10 cellular contexts compared by ENCODE assay signal in the genomic region with DNA sequence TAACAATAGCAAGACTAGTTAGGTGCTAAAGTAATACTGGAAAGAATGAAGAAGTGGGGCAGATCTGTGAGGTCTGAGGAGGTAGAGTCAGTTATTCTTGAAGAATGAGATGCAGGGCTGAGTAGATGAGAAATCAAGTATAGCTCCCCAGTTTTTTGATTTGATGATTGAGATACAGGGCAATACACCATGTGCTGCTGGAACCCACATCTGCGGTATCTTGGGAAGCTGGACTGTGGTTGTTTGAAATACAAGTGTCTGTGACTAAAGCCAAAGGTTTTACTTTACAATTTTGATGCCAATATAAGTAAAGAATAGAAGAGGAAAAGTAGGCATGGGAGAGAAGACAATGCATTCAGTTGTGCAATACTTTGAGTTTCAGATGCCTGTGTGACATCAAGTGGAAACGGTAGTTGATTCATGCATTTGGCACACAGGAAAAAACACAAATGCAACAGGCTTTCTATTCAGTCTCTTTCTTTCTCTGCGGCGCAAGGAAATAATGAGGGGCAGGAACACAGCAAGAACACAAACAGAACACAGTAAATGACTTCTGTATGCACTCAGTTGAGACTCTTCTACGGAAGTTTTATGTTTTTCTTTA.
A peak's percentile ranks its signal among the peaks of the same experiment; 100 is the strongest.
DNase-seq lines count a peak whose midpoint lies in the region; ATAC-seq, FAIRE-seq and TF ChIP-seq lines count a peak whose summit lies in the region.
"Had no signal": no experiment of that assay in that cellular context is flagged by ENCODE, and none has a peak within 500 bp of the region (broad histone marks: within the 10 kb centered on the region; RNA-seq: fewer than 3 reads in every experiment).

No MANE protein-coding gene starts in this region.

- H3K4me1 ChIP-seq in HUES64 (ENCODE audit: insufficient read depth, low read length) (peaks cover 16% of the 10 kb centered on the region), right lobe of liver (peaks cover 0 to 7% (median 0%) of the 10 kb centered on the region in 4 donors), kidney (ENCODE audit: control insufficient read depth in 1 of 2, insufficient read depth in 1 of 2, low read depth in 1 of 2, low read length in 2 of 2) (no peaks in the 10 kb centered on the region)

- TF ChIP-seq CTCF in AG10803 (conservative IDR thresholded peaks at IDR 0.05; ENCODE audit: low read length) (no peak), right lobe of liver (IDR thresholded peaks at IDR 0.05) (no peak), kidney (IDR thresholded peaks at IDR 0.05; ENCODE audit: borderline replicate concordance, extremely low read depth, insufficient read depth) (no peak)

- peaks cover 16% of the 10 kb centered on the region for H3K9me3 ChIP-seq in HUES64 (ENCODE audit: insufficient read depth, low read depth, low read length)
- H3K9me3 ChIP-seq in right lobe of liver: peaks cover 0 to 14% (median 0%) of the 10 kb centered on the region in 4 donors
- H3K9me3 ChIP-seq in kidney (ENCODE audit: control insufficient read depth in 1 of 2, low read length in 2 of 2): peaks cover 0 to 19% of the 10 kb centered on the region in 2 donors

- intact Hi-C loops in right lobe of liver (cut with DNase I) (no loop called here), kidney (cut with DNase I) (no loop called here)

- ATAC-seq in right lobe of liver (peak; percentile 53 to 84 (median 66)), HG02571 (IDR thresholded peaks at IDR 0.05; ENCODE audit: unreplicated experiment) (no peak), GM19395 (IDR thresholded peaks at IDR 0.05; ENCODE audit: unreplicated experiment) (no peak)
- ATAC-seq: activated T-cell treated with anti-CD3 and anti-CD28 coated beads, Interleukin-2, amount 50 U/mL, for 4 hours had no signal

- no peak for FAIRE-seq in kidney (lab: Jason Lieb, UNC)

- H3K4me3 ChIP-seq in AG10803 (ENCODE audit: low read length) (no peak overlapping the region), HUES64 (ENCODE audit: low read length) (no peak overlapping the region), right lobe of liver (no peak overlapping the region), kidney (ENCODE audit: low read length in 2 of 2) (no peak overlapping the region)

- WGBS in HUES64: 96% methylated on average over 4 of the region's 5 CpGs
- WGBS in right lobe of liver (ENCODE audit: insufficient coverage, low coverage, low lambda C conversion rate, missing lambda C conversion rate): 48% methylated on average over 4 of the region's 5 CpGs

- H3K9ac ChIP-seq in HUES64 (ENCODE audit: low read depth, low read length): no peak overlapping the region
- no peak overlapping the region for H3K9ac ChIP-seq in kidney (ENCODE audit: low read length in 2 of 2)

- 0 out of 2 replicates have a peak overlapping the region, but pooled peaks have one; percentile 26 for H3K27ac ChIP-seq in HUES64 (ENCODE audit: low read depth, low read length)
- H3K27ac ChIP-seq in right lobe of liver: peak overlapping the region in 2 of 3 donors; percentile 16 to 19
- no peak overlapping the region for H3K27ac ChIP-seq in kidney (ENCODE audit: low read depth in 2 of 2, low read length in 2 of 2)

- no peak for TF ChIP-seq POLR2A in right lobe of liver (IDR thresholded peaks at IDR 0.05)

- no peaks in the 10 kb centered on the region for H3K27me3 ChIP-seq in HUES64 (ENCODE audit: insufficient read depth, low read length)
- no peaks in the 10 kb centered on the region for H3K27me3 ChIP-seq in right lobe of liver

- DNase-seq in AG10803 (ENCODE audit: low read depth): peak; percentile 94
- peak; percentile 49 for DNase-seq in amniotic stem cell (lab: John Stamatoyannopoulos, UW)
- DNase-seq in right lobe of liver: no peak
- no peak for DNase-seq in kidney
- no peak for DNase-seq in activated CD4-positive, alpha-beta T cell treated with anti-CD3 and anti-CD28 coated beads, Interleukin-2, amount 50 U/mL, for 4 hours
- DNase-seq: activated T-cell treated with anti-CD3 and anti-CD28 coated beads, Interleukin-2, amount 50 U/mL, for 4 hours; NCI-H2171 had no signal

- no peaks in the 10 kb centered on the region for H3K36me3 ChIP-seq in HUES64 (ENCODE audit: insufficient read depth, low read length)
- no peaks in the 10 kb centered on the region for H3K36me3 ChIP-seq in right lobe of liver
- no peaks in the 10 kb centered on the region for H3K36me3 ChIP-seq in kidney (ENCODE audit: control insufficient read depth in 1 of 2, insufficient read depth in 2 of 2, low read length in 2 of 2)

Comparison
In these comparisons a context has a peak if more than half of its experiments do, and no peak if none do; other contexts are left out.
1. DNase-seq: peak in AG10803 (single experiment) and amniotic stem cell (single experiment); none in right lobe of liver (0 of 3), kidney (single experiment) and activated CD4-positive, alpha-beta T cell treated with anti-CD3 and anti-CD28 coated beads, Interleukin-2, amount 50 U/mL, for 4 hours (0 of 2).
2. H3K27ac ChIP-seq: peak in HUES64 (single experiment) and right lobe of liver (2 of 3); none in kidney (0 of 2).
3. ATAC-seq: peak in right lobe of liver (4 of 4); none in HG02571 (single experiment) and GM19395 (single experiment).